In the genomic region with DNA sequence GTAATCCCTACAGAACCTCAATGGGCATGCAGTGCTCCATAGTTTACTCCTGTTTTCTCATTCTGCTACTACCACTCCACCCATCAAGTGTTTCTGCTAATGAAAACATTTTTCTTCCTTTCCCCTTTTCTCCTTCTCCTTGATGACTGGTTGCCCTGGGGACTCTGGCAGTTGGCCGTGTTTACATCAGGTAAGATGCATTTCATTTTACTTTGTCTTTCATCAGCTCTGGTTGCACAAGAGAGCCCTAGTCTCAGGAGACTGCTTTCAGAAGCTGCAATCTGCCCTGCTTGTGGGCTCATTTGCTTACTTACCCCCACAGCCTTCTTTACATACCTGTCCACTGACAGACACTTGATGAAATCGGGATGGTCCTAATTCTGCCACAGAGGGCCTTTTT, we compare ENCODE assay signal across 13 cellular contexts. TPM values are rescaled to one million over a fixed set of nuclear protein-coding genes. Genes with fewer than 3 reads are reported as not detected.
DNase-seq lines count a peak whose midpoint lies in the region; ATAC-seq and TF ChIP-seq lines count a peak whose summit lies in the region.
"Had no signal": no experiment of that assay in that cellular context is flagged by ENCODE, and none has a peak within 500 bp of the region (broad histone marks: within the 10 kb centered on the region; RNA-seq: fewer than 3 reads in every experiment).

No MANE protein-coding gene starts in this region.

- H3K36me3 ChIP-seq in breast epithelium (no peaks in the 10 kb centered on the region), RWPE2 (ENCODE audit: low read depth) (peaks cover 49% of the 10 kb centered on the region)

- no peaks in the 10 kb centered on the region for H3K9me3 Mint-ChIP-seq in MCF 10A (ENCODE audit: unreplicated experiment)
- H3K9me3 Mint-ChIP-seq in activated CD8-positive, alpha-beta T cell treated with anti-CD3 and anti-CD28 coated beads for 36 hours: no peaks in the 10 kb centered on the region

- H3K4me1 ChIP-seq in breast epithelium (no peaks in the 10 kb centered on the region), RWPE2 (ENCODE audit: insufficient read depth, poor library complexity, severe bottlenecking) (peaks cover 10% of the 10 kb centered on the region)

- BruUV-seq in MCF 10A (replicated peaks; lab: Mats Ljungman, UMichigan): no TSS peak

- peak; percentile 69 for DNase-seq in MCF 10A (ENCODE audit: unreplicated experiment)
- DNase-seq in breast epithelium (ENCODE audit: low spot score in 2 of 2): no peak
- no peak for DNase-seq in RWPE2 (ENCODE audit: low spot score)
- peak; percentile 49 for DNase-seq in fibroblast of pulmonary artery (ENCODE audit: low read depth)
- no peak for DNase-seq in coronary artery (ENCODE audit: low spot score)
- DNase-seq in NCI-H82 treated with DMSO at 0.1 percent for 48 hours (lab: John Stamatoyannopoulos, UW; ENCODE audit: unreplicated experiment): no peak
- DNase-seq in effector CD8-positive, alpha-beta T cell (lab: John Stamatoyannopoulos, UW): no peak
- no peak for DNase-seq in activated CD8-positive, alpha-beta T cell treated with anti-CD3 and anti-CD28 coated beads for 36 hours
- DNase-seq: activated CD8-positive, alpha-beta memory T cell treated with anti-CD3 and anti-CD28 coated beads, Interleukin-2, amount 50 U/mL, for 4 hours; AML-193; Right ventricle myocardium superior had no signal

- H3K27me3 ChIP-seq in breast epithelium (no peaks in the 10 kb centered on the region), RWPE2 (ENCODE audit: insufficient read depth, poor library complexity, severe bottlenecking) (no peaks in the 10 kb centered on the region)

- TF ChIP-seq CTCF in MCF 10A (IDR thresholded peaks at IDR 0.05; ENCODE audit: unreplicated experiment) (no peak), breast epithelium (IDR thresholded peaks at IDR 0.05) (no peak), RWPE2 (IDR thresholded peaks at IDR 0.05; ENCODE audit: poor library complexity, severe bottlenecking) (no peak), fibroblast of pulmonary artery (IDR thresholded peaks at IDR 0.05; ENCODE audit: low read length, missing control alignments) (no peak), coronary artery (IDR thresholded peaks at IDR 0.05) (no peak)
- TF ChIP-seq CTCF in activated CD8-positive, alpha-beta T cell treated with anti-CD3 and anti-CD28 coated beads for 36 hours (IDR thresholded peaks at IDR 0.05): no peak

- peak; percentile 71 for ATAC-seq in RWPE2 (ENCODE audit: low read depth)
- no peak for ATAC-seq in activated CD8-positive, alpha-beta T cell treated with anti-CD3 and anti-CD28 coated beads for 36 hours

- no peaks in the 10 kb centered on the region for H3K27me3 Mint-ChIP-seq in MCF 10A (ENCODE audit: insufficient read depth, unreplicated experiment)
- no peaks in the 10 kb centered on the region for H3K27me3 Mint-ChIP-seq in activated CD8-positive, alpha-beta T cell treated with anti-CD3 and anti-CD28 coated beads for 36 hours

- no peak for TF ChIP-seq POLR2A in breast epithelium (IDR thresholded peaks at IDR 0.05)

- intact Hi-C loops in MCF 10A (cut with micrococcal nuclease): loop anchor here (1.0 kb wide), 1 partner anchor 19 kb away; no protein-coding TSS in a partner anchor
- intact Hi-C loops in breast epithelium (cut with DNase I; ENCODE audit: low total_unique reads): no loop called here
- intact Hi-C loops in activated CD8-positive, alpha-beta T cell treated with anti-CD3 and anti-CD28 coated beads for 36 hours (cut with micrococcal nuclease): no loop called here

- no peak overlapping the region for H3K27ac ChIP-seq in breast epithelium
- H3K27ac ChIP-seq in RWPE2 (ENCODE audit: poor library complexity, severe bottlenecking): no peak overlapping the region
- no peak overlapping the region for H3K27ac ChIP-seq in coronary artery

- H3K9me3 ChIP-seq in breast epithelium: no peaks in the 10 kb centered on the region
- H3K9me3 ChIP-seq in RWPE2 (ENCODE audit: severe bottlenecking): no peaks in the 10 kb centered on the region

- peaks cover 77% of the 10 kb centered on the region for H3K36me3 Mint-ChIP-seq in MCF 10A (ENCODE audit: insufficient read depth, unreplicated experiment)
- peaks cover 8% of the 10 kb centered on the region for H3K36me3 Mint-ChIP-seq in activated CD8-positive, alpha-beta T cell treated with anti-CD3 and anti-CD28 coated beads for 36 hours (ENCODE audit: low read depth)

- no peak overlapping the region for H3K4me3 Mint-ChIP-seq in MCF 10A (ENCODE audit: unreplicated experiment)
- no peak overlapping the region for H3K4me3 Mint-ChIP-seq in activated CD8-positive, alpha-beta T cell treated with anti-CD3 and anti-CD28 coated beads for 36 hours

- H3K4me3 ChIP-seq in breast epithelium: no peak overlapping the region
- H3K4me3 ChIP-seq in RWPE2 (ENCODE audit: severe bottlenecking): no peak overlapping the region
- H3K4me3 ChIP-seq in fibroblast of pulmonary artery (replicated peaks; ENCODE audit: low read depth, low read length): no peak overlapping the region
- no peak overlapping the region for H3K4me3 ChIP-seq in coronary artery

- H3K27ac Mint-ChIP-seq in MCF 10A (ENCODE audit: low read depth, unreplicated experiment): peak overlapping the region; percentile 88
- H3K27ac Mint-ChIP-seq in activated CD8-positive, alpha-beta T cell treated with anti-CD3 and anti-CD28 coated beads for 36 hours: no peak overlapping the region

- POLR2A ChIA-PET in MCF 10A (lab: Yijun Ruan, JAX): interaction anchor here (0.5 to 6.1 kb wide), 12 partner anchors 10 to 121 kb away, joined by 3 to 100 read pairs (median 6); partner anchors contain the start of genes LIMK2, PIK3IP1 and RNF185
- POLR2A ChIA-PET in activated CD8-positive, alpha-beta T cell treated with anti-CD3 and anti-CD28 coated beads for 36 hours (lab: Charles Lee): interaction anchor here (1.0 kb wide), 2 partner anchors 19 to 26 kb away, joined by 3 to 4 read pairs; no protein-coding TSS in a partner anchor

- peaks cover 17% of the 10 kb centered on the region for H3K4me1 Mint-ChIP-seq in MCF 10A (ENCODE audit: insufficient read depth, unreplicated experiment)
- H3K4me1 Mint-ChIP-seq in activated CD8-positive, alpha-beta T cell treated with anti-CD3 and anti-CD28 coated beads for 36 hours (ENCODE audit: low read depth): no peaks in the 10 kb centered on the region

- CTCF ChIA-PET in MCF 10A (lab: Yijun Ruan, JAX): interaction anchor here (0.6 to 3.9 kb wide), 13 partner anchors 9 to 218 kb away, joined by 3 to 33 read pairs (median 3); partner anchors contain the start of genes LIMK2 and SELENOM
- CTCF ChIA-PET in activated CD8-positive, alpha-beta T cell treated with anti-CD3 and anti-CD28 coated beads for 36 hours (lab: Charles Lee): interaction anchor here (1.1 kb wide), 1 partner anchor 33 kb away, joined by 3 read pairs; the partner anchor contains the start of gene RNF185

RNA-seq across cellular contexts. Expression of gene LIMK2, which starts 19.6 kb away (rescaled TPM):
- total RNA-seq in MCF 10A (2022): 74.4 and 126 TPM in 2 replicates
- 100 to 1,000 TPM in 2 of 3 donors, 1 to 10 TPM in 1; 6.9 to 146 (median 135) TPM for total RNA-seq in breast epithelium
- 10 to 100 TPM; 23.2 to 25.5 TPM for total RNA-seq in activated CD8-positive, alpha-beta T cell treated with anti-CD3 and anti-CD28 coated beads for 36 hours

RNA-seq across cellular contexts. Expression of gene RNF185, which starts 32.5 kb away (rescaled TPM):
- 34.6 and 44.8 TPM in 2 replicates for total RNA-seq in MCF 10A (2022)
- 10 to 100 TPM; 32.8 to 42.6 (median 38.3) TPM for total RNA-seq in breast epithelium
- 10 to 100 TPM; 14.3 to 14.6 TPM for total RNA-seq in activated CD8-positive, alpha-beta T cell treated with anti-CD3 and anti-CD28 coated beads for 36 hours

RNA-seq across cellular contexts. Expression of gene PLA2G3, which starts 52.2 kb away (rescaled TPM):
- not detected in 2 replicates for total RNA-seq in MCF 10A (2022)
- total RNA-seq in breast epithelium: not detected
- total RNA-seq in activated CD8-positive, alpha-beta T cell treated with anti-CD3 and anti-CD28 coated beads for 36 hours: not detected
- total RNA-seq: LHCN-M2, mesenteric fat pad, Right ventricle myocardium superior had no signal

Comparison
In these comparisons a context has a peak if more than half of its experiments do, and no peak if none do; other contexts are left out.
1. DNase-seq: peak in MCF 10A (single experiment) and fibroblast of pulmonary artery (single experiment); none in breast epithelium (0 of 2), RWPE2 (single experiment), coronary artery (single experiment), NCI-H82 treated with DMSO at 0.1 percent for 48 hours (single experiment), effector CD8-positive, alpha-beta T cell (single experiment) and activated CD8-positive, alpha-beta T cell treated with anti-CD3 and anti-CD28 coated beads for 36 hours (single experiment).